In the genomic region with DNA sequence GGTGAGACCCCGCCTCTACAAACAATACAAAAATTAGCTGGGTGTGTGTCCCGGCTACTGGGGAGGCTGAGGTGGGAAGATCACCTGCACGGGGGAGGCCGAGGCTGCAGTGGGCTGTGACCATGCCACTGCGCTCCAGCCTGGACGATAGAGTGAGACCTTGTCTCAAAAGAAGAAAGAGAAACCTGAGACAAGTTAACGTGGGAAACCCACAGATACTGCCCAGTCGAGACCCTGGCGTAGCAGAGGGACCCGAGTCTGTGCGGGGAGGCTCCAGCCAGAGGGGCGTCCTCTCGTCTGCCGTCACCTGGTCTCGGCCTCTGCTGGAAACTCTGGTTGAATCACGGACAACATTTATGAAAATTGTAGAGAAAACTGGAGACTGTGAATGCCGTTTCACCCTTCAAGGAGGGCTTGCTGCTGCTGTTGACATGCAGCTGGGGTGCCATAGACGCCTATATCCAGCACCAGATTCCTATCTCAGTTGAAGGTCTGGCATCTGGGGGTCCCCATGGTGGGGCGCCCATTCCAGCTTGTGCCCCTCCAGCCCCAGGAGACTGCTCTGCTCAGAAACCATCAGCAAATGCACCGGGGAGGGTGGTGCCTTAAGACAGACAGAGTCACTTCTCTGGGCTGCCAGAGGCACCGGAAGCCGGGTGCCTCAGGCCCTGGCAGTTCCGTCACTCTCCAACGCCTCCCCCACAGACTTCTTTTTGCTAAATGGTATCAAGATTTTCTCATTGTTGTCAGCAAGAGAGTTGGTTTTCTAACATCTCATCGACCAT, we compare ENCODE assay signal across 19 cellular contexts. TPM values are rescaled to one million over a fixed set of nuclear protein-coding genes. Genes with fewer than 3 reads are reported as not detected.
DNase-seq lines count a peak whose midpoint lies in the region; ATAC-seq, FAIRE-seq and TF ChIP-seq lines count a peak whose summit lies in the region.
"Had no signal": no experiment of that assay in that cellular context is flagged by ENCODE, and none has a peak within 500 bp of the region (broad histone marks: within the 10 kb centered on the region; RNA-seq: fewer than 3 reads in every experiment).

No MANE protein-coding gene starts in this region.

- intact Hi-C loops in kidney (cut with DNase I), result no loop called here
- intact Hi-C loops in posterior vena cava (cut with DNase I), result no loop called here

- no peak for TF ChIP-seq EP300 in SK-N-SH (IDR thresholded peaks at IDR 0.05; ENCODE audit: borderline replicate concordance in 1 of 2, low read depth in 1 of 2, low read length in 1 of 2)

- H3K27me3 ChIP-seq in SK-N-SH (ENCODE audit: insufficient read depth), result no peaks in the 10 kb centered on the region
- H3K27me3 ChIP-seq: SJCRH30 had no signal

- peak; percentile 22 for DNase-seq in SK-N-SH
- DNase-seq in kidney, result peak; percentile 45
- DNase-seq in posterior vena cava (ENCODE audit: low spot score), result peak; percentile 61
- DNase-seq in RPMI8226, result no peak
- no peak for DNase-seq in stimulated activated naive CD8-positive, alpha-beta T cell treated with anti-CD3 and anti-CD28 coated beads, Interleukin-15, Interleukin-2, amounts not matched to agents 100 U/mL and 50 U/mL, for 24 hours
- DNase-seq: DMS 273 treated with DMSO at 0.1 percent for 48 hours, DND-41, KBM-7, MV-4-11, NCI-H1417 treated with DMSO at 0.1 percent for 48 hours, NCI-H187 treated with DMSO at 0.1 percent for 48 hours, NCI-H226, NCI-H524, SJCRH30 had no signal

- H3K9me3 ChIP-seq in SK-N-SH (no peaks in the 10 kb centered on the region), kidney (ENCODE audit: control insufficient read depth in 1 of 2, low read length in 2 of 2) (no peaks in the 10 kb centered on the region)
- H3K9me3 ChIP-seq: HAP-1, SJCRH30 had no signal

- peak overlapping the region in 2 of 4 donors; percentile 41 to 55 for H3K4me3 Mint-ChIP-seq in IgD-negative memory B cell

- no peaks in the 10 kb centered on the region for H4K20me1 ChIP-seq in SK-N-SH (ENCODE audit: insufficient read depth)

- H3K79me2 ChIP-seq in SK-N-SH (ENCODE audit: insufficient read depth), result peaks cover 2% of the 10 kb centered on the region; the same call in 1 of the 2 replicates

- no peak overlapping the region for H3K27ac ChIP-seq in SK-N-SH (ENCODE audit: low read depth in 2 of 2, low read length in 1 of 2)
- no peak overlapping the region for H3K27ac ChIP-seq in kidney (ENCODE audit: low read depth in 2 of 2, low read length in 2 of 2)
- H3K27ac ChIP-seq: 22Rv1, SJCRH30 had no signal

- H3K9me3 Mint-ChIP-seq in IgD-negative memory B cell, result no peaks in the 10 kb centered on the region

- H3K4me1 Mint-ChIP-seq in IgD-negative memory B cell, result peaks cover 0 to 2% (median under 1%) of the 10 kb centered on the region in 3 donors

- no peak overlapping the region for H3K4me2 ChIP-seq in SK-N-SH

- peak overlapping the region in 2 of 3 donors; percentile 71 to 82 for H3K27ac Mint-ChIP-seq in IgD-negative memory B cell

- no peak overlapping the region for H2AFZ ChIP-seq in SK-N-SH (ENCODE audit: low read depth)

- H3K27me3 Mint-ChIP-seq in IgD-negative memory B cell, result no peaks in the 10 kb centered on the region

- TF ChIP-seq CTCF in SK-N-SH (IDR thresholded peaks at IDR 0.05) (no peak), kidney (IDR thresholded peaks at IDR 0.05; ENCODE audit: borderline replicate concordance, extremely low read depth, insufficient read depth) (no peak)

- no peak for ATAC-seq in SK-N-SH treated with all-trans-retinoic acid at 6 μM for 48 hours
- ATAC-seq in stimulated activated naive CD8-positive, alpha-beta T cell treated with anti-CD3 and anti-CD28 coated beads, Interleukin-15, Interleukin-2, amounts not matched to agents 100 U/mL and 50 U/mL, for 24 hours, result no peak
- ATAC-seq in HG02763 (IDR thresholded peaks at IDR 0.05; ENCODE audit: unreplicated experiment), result no peak

- no peak for TF ChIP-seq RAD21 in SK-N-SH (IDR thresholded peaks at IDR 0.05; ENCODE audit: low read length)

- H3K9ac ChIP-seq in SK-N-SH (no peak overlapping the region), kidney (ENCODE audit: low read length in 2 of 2) (no peak overlapping the region)

- no peaks in the 10 kb centered on the region for H3K36me3 Mint-ChIP-seq in IgD-negative memory B cell

- no peak for FAIRE-seq in kidney (lab: Jason Lieb, UNC)

- POLR2A ChIA-PET in SK-N-SH (lab: Yijun Ruan, JAX), result no interaction called here

- no peaks in the 10 kb centered on the region for H3F3A ChIP-seq in SK-N-SH (replicated peaks; ENCODE audit: insufficient read depth)

- H3K36me3 ChIP-seq in SK-N-SH (replicated peaks in 1 of 2; ENCODE audit: control insufficient read depth in 1 of 2, insufficient read depth in 2 of 2, low read length in 1 of 2) (peaks cover 0 to 27% of the 10 kb centered on the region in 2 experiments), kidney (ENCODE audit: control insufficient read depth in 1 of 2, insufficient read depth in 2 of 2, low read length in 2 of 2) (peaks cover 2 to 13% of the 10 kb centered on the region in 2 donors)

- H3K4me3 ChIP-seq in SK-N-SH (ENCODE audit: low read depth in 2 of 2, low read length in 1 of 2) (no peak overlapping the region), kidney (ENCODE audit: low read length in 2 of 2) (no peak overlapping the region)
- H3K4me3 ChIP-seq: HAP-1, SJCRH30 had no signal

- H3K4me1 ChIP-seq in SK-N-SH (ENCODE audit: control insufficient read depth in 1 of 2, insufficient read depth in 2 of 2, low read depth in 1 of 2, low read length in 1 of 2) (no peaks in the 10 kb centered on the region; a peak in 1 of 4 replicates), kidney (ENCODE audit: control insufficient read depth in 1 of 2, insufficient read depth in 1 of 2, low read depth in 1 of 2, low read length in 2 of 2) (no peaks in the 10 kb centered on the region)
- H3K4me1 ChIP-seq: HAP-1, SJCRH30 had no signal

- no peaks in the 10 kb centered on the region for H3K9me2 ChIP-seq in SK-N-SH

- CTCF ChIA-PET in SK-N-SH (lab: Yijun Ruan, JAX), result no interaction called here

- WGBS in SK-N-SH (ENCODE audit: low lambda C conversion rate), result 95% methylated on average over 23 of the region's 25 CpGs

TF ChIP-seq in SK-N-SH, 30 proteins besides CTCF, POLR2A, EP300 and RAD21 (continues in another document):
- TF ChIP-seq MEF2A (IDR thresholded peaks at IDR 0.05; ENCODE audit: borderline replicate concordance, low read depth) (no peak), TCF12 (IDR thresholded peaks at IDR 0.05) (no peak), NRF1 (IDR thresholded peaks at IDR 0.05; ENCODE audit: low read depth, low read length) (no peak), TEAD4 (IDR thresholded peaks at IDR 0.05; ENCODE audit: borderline replicate concordance, insufficient read depth) (no peak), CHD2 (IDR thresholded peaks at IDR 0.05; ENCODE audit: low read length, partially characterized antibody) (no peak), SIN3A (IDR thresholded peaks at IDR 0.05; ENCODE audit: borderline replicate concordance, low read depth, low read length) (no peak), ELF1 (IDR thresholded peaks at IDR 0.05) (no peak)

TF ChIP-seq in SK-N-SH treated with all-trans-retinoic acid at 6 μM for 48 hours, 23 proteins besides CTCF, POLR2A, EP300 and RAD21 (continues in another document):
- TF ChIP-seq ISL1 (CRISPR knock-in tag; IDR thresholded peaks at IDR 0.05) (no peak), ZFP3 (CRISPR knock-in tag; IDR thresholded peaks at IDR 0.05) (no peak), ZNF70 (CRISPR knock-in tag; IDR thresholded peaks at IDR 0.05) (no peak), SNAI2 (CRISPR knock-in tag; IDR thresholded peaks at IDR 0.05) (no peak)

RNA-seq across cellular contexts. Expression of a gene that starts 13.6 kb away (rescaled TPM):
- polyA plus RNA-seq in SK-N-SH (2012; rRNA removed) (11.3 and 15.0 TPM in 2 replicates), IgD-negative memory B cell (19.9 TPM), kidney (ENCODE audit: insufficient read depth, low read depth, low replicate concordance) (13.9 TPM)
- 13.7 and 15.0 TPM in 2 replicates for polyA plus RNA-seq in SK-N-SH (2012; cell fraction: cytosol; rRNA removed)
- polyA plus RNA-seq in SK-N-SH (2012; cell fraction: nucleus; rRNA removed), result 31.3 and 32.9 TPM in 2 replicates
- total RNA-seq in kidney (24.0 TPM), posterior vena cava (10 to 100 TPM; 19.4 to 24.3 TPM)

RNA-seq across cellular contexts. Expression of a gene that starts 20.2 kb away (rescaled TPM):
- polyA plus RNA-seq in SK-N-SH (2012; rRNA removed), result 20.5 and 20.6 TPM in 2 replicates
- polyA plus RNA-seq in SK-N-SH (2012; cell fraction: cytosol; rRNA removed), result 15.5 and 19.2 TPM in 2 replicates
- 58.2 and 59.5 TPM in 2 replicates for polyA plus RNA-seq in SK-N-SH (2012; cell fraction: nucleus; rRNA removed)
- polyA plus RNA-seq in IgD-negative memory B cell, result 41.0 TPM
- 50.2 TPM for total RNA-seq in kidney
- 11.3 TPM for polyA plus RNA-seq in kidney (ENCODE audit: insufficient read depth, low read depth, low replicate concordance)
- 10 to 100 TPM; 20.7 to 27.7 TPM for total RNA-seq in posterior vena cava

RNA-seq across cellular contexts. Expression of a gene that starts 40.4 kb away (rescaled TPM):
- polyA plus RNA-seq in SK-N-SH (2012; rRNA removed), result 0.96 and 1.2 TPM in 2 replicates
- 0.10 and 0.15 TPM in 2 replicates for polyA plus RNA-seq in SK-N-SH (2012; cell fraction: cytosol; rRNA removed)
- polyA plus RNA-seq in SK-N-SH (2012; cell fraction: nucleus; rRNA removed), result 9.6 and 17.1 TPM in 2 replicates
- polyA plus RNA-seq in IgD-negative memory B cell, result 0.93 TPM
- 7.1 TPM for total RNA-seq in kidney
- 4.0 TPM for polyA plus RNA-seq in kidney (ENCODE audit: insufficient read depth, low read depth, low replicate concordance)
- 10 to 100 TPM; 36.1 to 78.5 TPM for total RNA-seq in posterior vena cava

RNA-seq across cellular contexts. Expression of a gene that starts 51.8 kb away (rescaled TPM):
- polyA plus RNA-seq in SK-N-SH (2012; rRNA removed) (22.0 and 24.0 TPM in 2 replicates), IgD-negative memory B cell (20.7 TPM), kidney (ENCODE audit: insufficient read depth, low read depth, low replicate concordance) (21.5 TPM)
- 9.6 and 10.1 TPM in 2 replicates for polyA plus RNA-seq in SK-N-SH (2012; cell fraction: cytosol; rRNA removed)
- 159 and 185 TPM in 2 replicates for polyA plus RNA-seq in SK-N-SH (2012; cell fraction: nucleus; rRNA removed)
- total RNA-seq in kidney (37.3 TPM), posterior vena cava (10 to 100 TPM; 29.2 to 37.7 TPM)

RNA-seq across cellular contexts. Expression of a gene that starts 57.1 kb away (rescaled TPM):
- 40.4 and 45.4 TPM in 2 replicates for polyA plus RNA-seq in SK-N-SH (2012; rRNA removed)
- polyA plus RNA-seq in SK-N-SH (2012; cell fraction: cytosol; rRNA removed), result 9.2 and 14.6 TPM in 2 replicates
- 262 and 389 TPM in 2 replicates for polyA plus RNA-seq in SK-N-SH (2012; cell fraction: nucleus; rRNA removed)
- polyA plus RNA-seq in IgD-negative memory B cell, result 22.4 TPM
- 61.6 TPM for total RNA-seq in kidney
- 35.6 TPM for polyA plus RNA-seq in kidney (ENCODE audit: insufficient read depth, low read depth, low replicate concordance)
- 10 to 100 TPM; 29.4 to 35.9 TPM for total RNA-seq in posterior vena cava

Comparison
In these comparisons a context has a peak if more than half of its experiments do, and no peak if none do; other contexts are left out.
1. DNase-seq: peak in SK-N-SH (single experiment), kidney (single experiment) and posterior vena cava (single experiment); none in RPMI8226 (single experiment) and stimulated activated naive CD8-positive, alpha-beta T cell treated with anti-CD3 and anti-CD28 coated beads, Interleukin-15, Interleukin-2, amounts not matched to agents 100 U/mL and 50 U/mL, for 24 hours (single experiment).